In genomic region chr1:202861420-202862121, GRCh38 we compare ENCODE assay signal across 1 cellular context.
TF ChIP-seq lines count a peak whose summit lies in the region.

No MANE protein-coding gene starts in this region.

TF ChIP-seq in K562, 482 proteins besides CTCF, POLR2A, EP300 and RAD21 (continued from another document):
- TF ChIP-seq THRA (IDR thresholded peaks at IDR 0.05), result no peak
- TF ChIP-seq TSHZ1 (CRISPR knock-in tag; IDR thresholded peaks at IDR 0.05), result no peak
- no peak for TF ChIP-seq NR2C1 (IDR thresholded peaks at IDR 0.05)
- TF ChIP-seq NR2C1 (tag; IDR thresholded peaks at IDR 0.05), result no peak
- no peak for TF ChIP-seq EHMT2 (IDR thresholded peaks at IDR 0.05)
- no peak for TF ChIP-seq HNRNPUL1 (IDR thresholded peaks at IDR 0.05; ENCODE audit: low read length)
- TF ChIP-seq SRSF3 (IDR thresholded peaks at IDR 0.05; ENCODE audit: insufficient read depth, low read length), result no peak
- no peak for TF ChIP-seq ZZZ3 (IDR thresholded peaks at IDR 0.05)
- TF ChIP-seq CHD1 (IDR thresholded peaks at IDR 0.05; ENCODE audit: low read length), result no peak
- TF ChIP-seq PKNOX1 (IDR thresholded peaks at IDR 0.05), result 0 out of 2 replicates have a peak, but pooled peaks have one; percentile 32
- no peak for TF ChIP-seq HMBOX1 (IDR thresholded peaks at IDR 0.05)
- TF ChIP-seq NBN (IDR thresholded peaks at IDR 0.05; ENCODE audit: low read depth), result no peak
- no peak for TF ChIP-seq NCOA6 (IDR thresholded peaks at IDR 0.05)
- no peak for TF ChIP-seq CBFB (CRISPR knock-in tag; IDR thresholded peaks at IDR 0.05)
- no peak for TF ChIP-seq BRD4 (IDR thresholded peaks at IDR 0.05)
- no peak for TF ChIP-seq ZNF655 (CRISPR knock-in tag; IDR thresholded peaks at IDR 0.05)
- no peak for TF ChIP-seq ZEB2 (IDR thresholded peaks at IDR 0.05)
- no peak for TF ChIP-seq DEAF1 (CRISPR knock-in tag; IDR thresholded peaks at IDR 0.05)
- no peak for TF ChIP-seq ZNF316 (IDR thresholded peaks at IDR 0.05)
- TF ChIP-seq ELF2 (CRISPR knock-in tag; IDR thresholded peaks at IDR 0.05), result no peak
- peak; percentile 95 for TF ChIP-seq CEBPB (tag; IDR thresholded peaks at IDR 0.05)
- no peak for TF ChIP-seq ELF1 (tag; IDR thresholded peaks at IDR 0.05)
- TF ChIP-seq E2F3 (CRISPR knock-in tag; IDR thresholded peaks at IDR 0.05), result no peak
- TF ChIP-seq CBFA2T2 (conservative IDR thresholded peaks at IDR 0.05), result no peak
- no peak for TF ChIP-seq ZNF274 (IDR thresholded peaks at IDR 0.05; ENCODE audit: borderline replicate concordance, low read depth, low read length)
- TF ChIP-seq YY1 (IDR thresholded peaks at IDR 0.05; ENCODE audit: borderline replicate concordance in 1 of 3, control insufficient read depth in 1 of 3, extremely low read depth in 1 of 3, insufficient read depth in 3 of 3, insufficient read length in 1 of 3, insufficient replicate concordance in 2 of 3, low read depth in 1 of 3, low read length in 2 of 3), result peak in 2 of 3 experiments; percentile 8 to 18
- no peak for TF ChIP-seq NFRKB (IDR thresholded peaks at IDR 0.05; ENCODE audit: low read depth)
- peak; percentile 21; the same call in 1 of the 2 replicates for TF ChIP-seq ARID4B (CRISPR knock-in tag; IDR thresholded peaks at IDR 0.05)
- no peak for TF ChIP-seq CREB3L1 (IDR thresholded peaks at IDR 0.05; ENCODE audit: borderline replicate concordance, low read depth)
TF ChIP-seq in K562: peak in this region for 60.
